9 cellular contexts compared by ENCODE assay signal in the genomic region with DNA sequence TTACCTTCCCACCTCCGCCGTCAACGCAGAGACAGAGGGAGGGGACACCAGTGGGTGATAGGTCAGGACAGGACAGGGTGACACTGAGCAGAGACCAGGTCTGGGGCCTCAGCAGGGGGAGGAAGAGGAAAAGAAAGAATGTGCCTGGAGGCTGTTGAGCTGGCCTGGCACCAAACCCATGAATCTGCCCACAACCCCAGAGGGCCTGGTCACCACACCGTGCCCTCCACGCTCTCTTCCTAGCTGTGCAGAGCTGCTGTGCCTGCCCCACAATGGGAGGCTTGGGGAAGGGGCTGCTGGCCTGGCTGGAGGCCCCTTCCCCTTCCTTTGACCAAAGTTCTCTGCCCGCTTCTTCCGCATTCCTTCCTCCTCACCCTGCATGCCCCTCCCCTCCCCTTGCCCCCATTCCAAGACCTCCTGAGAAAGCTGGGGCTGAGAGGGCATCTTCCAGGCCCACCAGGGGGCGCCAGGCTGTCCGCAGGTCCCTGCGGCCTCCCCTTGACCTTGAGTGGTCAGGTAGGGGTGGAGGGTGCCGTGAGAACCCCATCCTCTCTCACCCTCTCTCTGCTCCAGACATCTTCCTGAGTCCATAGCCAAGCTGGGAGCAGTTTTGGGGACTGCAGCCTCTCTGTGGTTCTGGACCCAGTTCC. TPM values are rescaled to one million over a fixed set of nuclear protein-coding genes. Genes with fewer than 3 reads are reported as not detected.
DNase-seq lines count a peak whose midpoint lies in the region; ATAC-seq and TF ChIP-seq lines count a peak whose summit lies in the region.
"Had no signal": no experiment of that assay in that cellular context is flagged by ENCODE, and none has a peak within 500 bp of the region (broad histone marks: within the 10 kb centered on the region; RNA-seq: fewer than 3 reads in every experiment).

No MANE protein-coding gene starts in this region.

- TF ChIP-seq CTCF in breast epithelium (IDR thresholded peaks at IDR 0.05) (peak in 2 of 3 donors; percentile 21 to 28), neural cell (IDR thresholded peaks at IDR 0.05; ENCODE audit: poor library complexity, severe bottlenecking) (no peak), ascending aorta (IDR thresholded peaks at IDR 0.05) (no peak)

- H3K9me2 ChIP-seq in neural cell (ENCODE audit: insufficient read depth, low read length): no peaks in the 10 kb centered on the region

- no peak overlapping the region for H3K4me2 ChIP-seq in neural cell (ENCODE audit: low read length)

- no peaks in the 10 kb centered on the region for H3F3A ChIP-seq in neural cell (ENCODE audit: insufficient read depth, low read length, poor library complexity, severe bottlenecking)

- H3K27ac ChIP-seq in breast epithelium (no peak overlapping the region), neural cell (ENCODE audit: low read length) (no peak overlapping the region), ascending aorta (no peak overlapping the region)

- no peaks in the 10 kb centered on the region for H3K79me2 ChIP-seq in neural cell (replicated peaks; ENCODE audit: insufficient read depth, low read length)

- H3K9me3 ChIP-seq in breast epithelium: no peaks in the 10 kb centered on the region
- no peaks in the 10 kb centered on the region for H3K9me3 ChIP-seq in neural cell (ENCODE audit: low read length)
- H3K9me3 ChIP-seq in ascending aorta: no peaks in the 10 kb centered on the region

- H3K4me1 Mint-ChIP-seq in activated naive CD4-positive, alpha-beta T cell treated with anti-CD3 and anti-CD28 coated beads, Interleukin-2, amount 10 ng/mL, durations not matched to agents 7 days and 5 days: peaks cover 5% of the 10 kb centered on the region

- TF ChIP-seq POLR2A in breast epithelium (IDR thresholded peaks at IDR 0.05): no peak

- no peak for TF ChIP-seq EP300 in neural cell (conservative IDR thresholded peaks at IDR 0.05; ENCODE audit: poor library complexity, severe bottlenecking)

- H3K36me3 Mint-ChIP-seq in activated naive CD4-positive, alpha-beta T cell treated with anti-CD3 and anti-CD28 coated beads, Interleukin-2, amount 10 ng/mL, durations not matched to agents 7 days and 5 days: no peaks in the 10 kb centered on the region
- H3K36me3 Mint-ChIP-seq: activated naive CD4-positive, alpha-beta T cell treated with anti-CD3 and anti-CD28 coated beads, Interleukin-2, amount 50 U/mL, for 24 hours had no signal

- CTCF ChIA-PET in activated naive CD4-positive, alpha-beta T cell treated with anti-CD3 and anti-CD28 coated beads, Interleukin-2, amount 10 ng/mL, durations not matched to agents 7 days and 5 days (lab: Charles Lee): interaction anchor here (0.9 to 1.8 kb wide), 4 partner anchors 8 to 469 kb away, joined by 3 to 13 read pairs (median 3); no protein-coding TSS in a partner anchor

- DNase-seq in EH (ENCODE audit: low read depth): peak; percentile 50
- peak; percentile 51 for DNase-seq in HuH-7.5 (ENCODE audit: low spot score)
- no peak for DNase-seq in breast epithelium (ENCODE audit: low spot score in 2 of 2)
- no peak for DNase-seq in activated naive CD4-positive, alpha-beta T cell treated with anti-CD3 and anti-CD28 coated beads, Interleukin-2, amount 10 ng/mL, durations not matched to agents 7 days and 5 days
- DNase-seq in ascending aorta (ENCODE audit: low spot score in 2 of 2): no peak

- TF ChIP-seq RAD21 in neural cell (conservative IDR thresholded peaks at IDR 0.05): no peak

- H3K4me3 Mint-ChIP-seq in activated naive CD4-positive, alpha-beta T cell treated with anti-CD3 and anti-CD28 coated beads, Interleukin-2, amount 10 ng/mL, durations not matched to agents 7 days and 5 days: no peak overlapping the region
- H3K4me3 Mint-ChIP-seq: activated naive CD4-positive, alpha-beta T cell treated with anti-CD3 and anti-CD28 coated beads, Interleukin-2, amount 50 U/mL, for 24 hours had no signal

- H3K27me3 ChIP-seq in breast epithelium (peaks cover 8 to 40% of the 10 kb centered on the region in 2 donors), neural cell (ENCODE audit: insufficient read depth, low read depth, low read length) (peaks cover 47% of the 10 kb centered on the region), ascending aorta (peaks cover 13% of the 10 kb centered on the region)

- peaks cover 69% of the 10 kb centered on the region for H3K27me3 Mint-ChIP-seq in activated naive CD4-positive, alpha-beta T cell treated with anti-CD3 and anti-CD28 coated beads, Interleukin-2, amount 10 ng/mL, durations not matched to agents 7 days and 5 days

- H3K4me1 ChIP-seq in breast epithelium (peaks cover 0 to 4% of the 10 kb centered on the region in 2 donors), ascending aorta (peaks cover 0 to 6% of the 10 kb centered on the region in 2 donors)

- intact Hi-C loops in breast epithelium (cut with DNase I; ENCODE audit: low total_unique reads): no loop called here
- intact Hi-C loops in ascending aorta (cut with DNase I): no loop called here

- ATAC-seq in GM18870 (IDR thresholded peaks at IDR 0.05; ENCODE audit: unreplicated experiment) (no peak), HG02840 (IDR thresholded peaks at IDR 0.05; ENCODE audit: low FRiP score, unreplicated experiment) (no peak)

- H3K9ac ChIP-seq in neural cell (ENCODE audit: low read length): no peak overlapping the region

- H2AFZ ChIP-seq in neural cell (ENCODE audit: low read depth, low read length): no peak overlapping the region

- no peaks in the 10 kb centered on the region for H3K36me3 ChIP-seq in breast epithelium
- no peaks in the 10 kb centered on the region for H3K36me3 ChIP-seq in neural cell (ENCODE audit: insufficient read depth, low read length)
- H3K36me3 ChIP-seq in ascending aorta: no peaks in the 10 kb centered on the region

- no peaks in the 10 kb centered on the region for H4K20me1 ChIP-seq in neural cell (ENCODE audit: insufficient read depth)

- H3K4me3 ChIP-seq in breast epithelium (no peak overlapping the region), neural cell (ENCODE audit: low read length) (no peak overlapping the region), ascending aorta (no peak overlapping the region)

- no peaks in the 10 kb centered on the region for H3K9me3 Mint-ChIP-seq in activated naive CD4-positive, alpha-beta T cell treated with anti-CD3 and anti-CD28 coated beads, Interleukin-2, amount 10 ng/mL, durations not matched to agents 7 days and 5 days
- H3K9me3 Mint-ChIP-seq: activated naive CD4-positive, alpha-beta T cell treated with anti-CD3 and anti-CD28 coated beads, Interleukin-2, amount 50 U/mL, for 24 hours had no signal

- H3K27ac Mint-ChIP-seq in activated naive CD4-positive, alpha-beta T cell treated with anti-CD3 and anti-CD28 coated beads, Interleukin-2, amount 10 ng/mL, durations not matched to agents 7 days and 5 days: no peak overlapping the region
- H3K27ac Mint-ChIP-seq: activated naive CD4-positive, alpha-beta T cell treated with anti-CD3 and anti-CD28 coated beads, Interleukin-2, amount 50 U/mL, for 24 hours had no signal

TF ChIP-seq in neural cell, 6 proteins besides CTCF, POLR2A, EP300 and RAD21:
- TF ChIP-seq SMC3 (conservative IDR thresholded peaks at IDR 0.05; ENCODE audit: poor library complexity) (peak; percentile 18), EZH2 (IDR thresholded peaks at IDR 0.05; ENCODE audit: borderline replicate concordance, insufficient read depth, low read length, poor library complexity, severe bottlenecking) (no peak)
TF ChIP-seq in neural cell: peak in this region for 1.

RNA-seq across cellular contexts. Expression of a gene that starts 11.0 kb away (rescaled TPM):
- under 1 TPM; 0.32 to 0.44 (median 0.33) TPM for total RNA-seq in breast epithelium
- 1.9 and 2.6 TPM in 2 replicates for polyA plus RNA-seq in neural cell
- 2.8 and 3.2 TPM in 2 replicates for polyA minus RNA-seq in neural cell
- not detected for total RNA-seq in ascending aorta

RNA-seq across cellular contexts. Expression of a gene that starts 27.0 kb away (rescaled TPM):
- 100 to 1,000 TPM; 112 to 177 (median 159) TPM for total RNA-seq in breast epithelium
- 154 and 164 TPM in 2 replicates for polyA plus RNA-seq in neural cell
- polyA minus RNA-seq in neural cell: 51.9 and 59.6 TPM in 2 replicates
- 218 TPM for total RNA-seq in ascending aorta

RNA-seq across cellular contexts. Expression of a gene that starts 39.2 kb away (rescaled TPM):
- total RNA-seq in breast epithelium (100 to 1,000 TPM; 339 to 403 (median 347) TPM), ascending aorta (173 TPM)
- 394 and 399 TPM in 2 replicates for polyA plus RNA-seq in neural cell
- 103 and 121 TPM in 2 replicates for polyA minus RNA-seq in neural cell

RNA-seq across cellular contexts. Expression of a gene that starts 57.5 kb away (rescaled TPM):
- total RNA-seq in breast epithelium (10 to 100 TPM; 19.7 to 24.3 (median 22.9) TPM), ascending aorta (22.5 TPM)
- polyA plus RNA-seq in neural cell: 15.3 and 19.8 TPM in 2 replicates
- polyA minus RNA-seq in neural cell: 32.1 and 36.5 TPM in 2 replicates

Comparison
In these comparisons a context has a peak if more than half of its experiments do, and no peak if none do; other contexts are left out.
1. DNase-seq: peak in EH (single experiment) and HuH-7.5 (single experiment); none in breast epithelium (0 of 2), activated naive CD4-positive, alpha-beta T cell treated with anti-CD3 and anti-CD28 coated beads, Interleukin-2, amount 10 ng/mL, durations not matched to agents 7 days and 5 days (single experiment) and ascending aorta (0 of 2).
2. CTCF ChIP-seq: peak in breast epithelium (2 of 3); none in neural cell (single experiment) and ascending aorta (0 of 3).